In the genomic region with DNA sequence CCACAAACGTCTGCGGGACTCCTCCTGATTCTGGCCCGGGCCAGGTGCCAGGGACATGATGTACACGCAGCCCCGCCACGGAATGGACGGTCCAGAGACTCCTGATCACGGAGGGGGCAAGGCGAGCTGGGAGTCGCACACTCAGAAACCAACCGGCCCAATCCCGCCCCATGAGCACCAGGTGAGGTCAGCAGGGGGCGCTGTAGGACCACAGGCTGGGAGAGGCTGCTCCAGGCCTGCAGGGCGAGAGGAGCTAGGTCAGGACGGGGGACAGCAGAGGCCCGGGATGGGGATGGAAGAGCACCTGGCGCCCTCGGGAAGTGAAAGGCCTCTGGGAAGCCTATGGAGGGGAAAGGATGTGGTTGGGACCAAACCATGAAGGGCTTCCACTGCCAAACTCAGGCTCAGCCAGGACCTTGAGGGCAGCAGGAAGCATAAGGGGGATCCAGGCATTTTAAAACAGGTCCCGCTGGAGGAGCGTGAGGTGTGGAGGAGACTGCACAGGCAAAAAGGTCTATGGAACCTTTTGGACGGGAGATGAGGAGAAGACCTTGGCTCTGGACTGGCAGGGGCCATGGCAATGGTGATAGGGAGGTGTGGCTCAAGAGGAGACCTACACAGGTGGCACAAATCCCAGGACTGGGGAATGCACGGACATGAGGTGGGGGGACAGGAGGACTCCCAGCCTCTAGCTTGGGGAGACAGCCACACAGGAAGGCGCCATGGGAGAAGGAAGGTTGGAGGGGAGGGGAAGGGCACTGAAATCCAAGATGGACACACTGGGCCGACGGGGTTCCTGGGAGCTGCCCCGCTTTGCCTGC, we compare ENCODE assay signal across 9 cellular contexts.
DNase-seq lines count a peak whose midpoint lies in the region; ATAC-seq, FAIRE-seq and TF ChIP-seq lines count a peak whose summit lies in the region.
"Had no signal": no experiment of that assay in that cellular context is flagged by ENCODE, and none has a peak within 500 bp of the region (broad histone marks: within the 10 kb centered on the region; RNA-seq: fewer than 3 reads in every experiment).

No MANE protein-coding gene starts in this region.

- H3K27ac ChIP-seq in RWPE2 (ENCODE audit: poor library complexity, severe bottlenecking) = no peak overlapping the region

- H3K4me3 ChIP-seq in RWPE2 (ENCODE audit: severe bottlenecking) = no peak overlapping the region

- H3K36me3 ChIP-seq in RWPE2 (ENCODE audit: low read depth) = no peaks in the 10 kb centered on the region

- ATAC-seq in GM21447 (IDR thresholded peaks at IDR 0.05; ENCODE audit: unreplicated experiment) (peak; percentile 92), RWPE2 (ENCODE audit: low read depth) (peak; percentile 84)

- H3K4me1 ChIP-seq in RWPE2 (ENCODE audit: insufficient read depth, poor library complexity, severe bottlenecking) = no peaks in the 10 kb centered on the region

- intact Hi-C loops in posterior cingulate gyrus (cut with DNase I) = loop anchor here (1.0 to 10.0 kb wide), 3 partner anchors 132 to 310 kb away; no protein-coding TSS in a partner anchor

- H3K9me3 ChIP-seq in RWPE2 (ENCODE audit: severe bottlenecking) = no peaks in the 10 kb centered on the region

- TF ChIP-seq CTCF in D721Med (IDR thresholded peaks at IDR 0.05; ENCODE audit: insufficient read depth, missing control alignments) (peak; percentile 65), RWPE2 (IDR thresholded peaks at IDR 0.05; ENCODE audit: poor library complexity, severe bottlenecking) (peak; percentile 76)

- no peaks in the 10 kb centered on the region for H3K27me3 ChIP-seq in RWPE2 (ENCODE audit: insufficient read depth, poor library complexity, severe bottlenecking)

- DNase-seq in D721Med (ENCODE audit: insufficient read length, low spot score) = peak; percentile 74
- DNase-seq in LHCN-M2 (ENCODE audit: low read depth) = peak; percentile 44
- DNase-seq in RWPE2 (ENCODE audit: low spot score) = no peak
- DNase-seq in activated gamma-delta T cell treated with anti-CD3 and anti-CD28 coated beads, Interleukin-2, amount 50 U/mL, for 16 hours (ENCODE audit: low read depth) = peak; percentile 56
- DNase-seq in glomerular visceral epithelial cell (ENCODE audit: extremely low spot score) = peak; percentile 68
- DNase-seq in posterior cingulate gyrus = peak; percentile 62 to 97 (median 82)
- peak; percentile 60 for DNase-seq in urothelium cell line (ENCODE audit: low spot score)

- no peak for FAIRE-seq in D721Med (lab: Jason Lieb, UNC)
- FAIRE-seq in urothelium cell line (lab: Jason Lieb, UNC) = no peak
- FAIRE-seq: TTC549 had no signal
